In genomic region chr9:89363311-89363670, GRCh38 we compare ENCODE assay signal across 16 cellular contexts. TPM values are rescaled to one million over a fixed set of nuclear protein-coding genes. Genes with fewer than 3 reads are reported as not detected.
DNase-seq lines count a peak whose midpoint lies in the region; ATAC-seq and TF ChIP-seq lines count a peak whose summit lies in the region.
"Had no signal": no experiment of that assay in that cellular context is flagged by ENCODE, and none has a peak within 500 bp of the region (broad histone marks: within the 10 kb centered on the region; RNA-seq: fewer than 3 reads in every experiment).

No MANE protein-coding gene starts in this region.

- intact Hi-C loops in CD8-positive, alpha-beta T cell (cut with DNase I, micrococcal nuclease) = loop anchor here in 1 of 2 experiments (5.0 kb wide), 1 partner anchor 36 kb away; no protein-coding TSS in a partner anchor
- intact Hi-C loops in posterior vena cava (cut with DNase I) = no loop called here

- H3K27ac ChIP-seq in CD8-positive, alpha-beta T cell (ENCODE audit: low read depth, low read length) = no peak overlapping the region
- H3K27ac ChIP-seq: SJSA1 had no signal

- H3K9me3 ChIP-seq in CD8-positive, alpha-beta T cell (ENCODE audit: low read length) = no peaks in the 10 kb centered on the region
- H3K9me3 ChIP-seq: SJSA1 had no signal

- in situ Hi-C loops in GM18951 (cut with MboI; ENCODE audit: low sequenced_read_pairs, unreplicated experiment) = no loop called here

- H3K36me3 Mint-ChIP-seq in CD8-positive, alpha-beta T cell = peaks cover 43% of the 10 kb centered on the region
- H3K36me3 Mint-ChIP-seq in activated T-helper 17 cell treated with anti-CD3 and anti-CD28 coated beads, Interleukin-2, amount 50 U/mL, for 72 hours (ENCODE audit: low read depth) = peaks cover 41% of the 10 kb centered on the region

- H3K36me3 ChIP-seq in CD8-positive, alpha-beta T cell (ENCODE audit: insufficient read depth, low read length) = peaks cover 41% of the 10 kb centered on the region

- CTCF ChIA-PET in CD8-positive, alpha-beta T cell (lab: Charles Lee) = no interaction called here

- no peaks in the 10 kb centered on the region for H3K27me3 ChIP-seq in CD8-positive, alpha-beta T cell (ENCODE audit: insufficient read depth, low read length)
- H3K27me3 ChIP-seq: SJSA1 had no signal

- no peak overlapping the region for H3K4me3 ChIP-seq in CD8-positive, alpha-beta T cell (ENCODE audit: low read depth, low read length)
- H3K4me3 ChIP-seq: SJSA1 had no signal

- peak; percentile 19 for TF ChIP-seq POLR2A in GM18951 (IDR thresholded peaks at IDR 0.05; ENCODE audit: extremely low read depth, insufficient read depth, insufficient read length)

- peak overlapping the region; percentile 52 for H3K27ac Mint-ChIP-seq in CD8-positive, alpha-beta T cell
- H3K27ac Mint-ChIP-seq in activated T-helper 17 cell treated with anti-CD3 and anti-CD28 coated beads, Interleukin-2, amount 50 U/mL, for 72 hours = peak overlapping the region; percentile 61
- H3K27ac Mint-ChIP-seq: B cell had no signal

- DNase-seq in CD8-positive, alpha-beta T cell = no peak
- DNase-seq in posterior vena cava (ENCODE audit: low spot score) (peak; percentile 70), NOMO-1 treated with DMSO at 0.1 percent for 48 hours (lab: John Stamatoyannopoulos, UW; ENCODE audit: unreplicated experiment) (no peak), NCI-H1436 treated with DMSO at 0.1 percent for 48 hours (lab: John Stamatoyannopoulos, UW) (no peak)
- no peak for DNase-seq in stimulated activated naive CD4-positive, alpha-beta T cell (lab: John Stamatoyannopoulos, UW)
- DNase-seq: Calu3; CD4-positive, CD25-positive, alpha-beta regulatory T cell; NCI-H1105 treated with DMSO at 0.1 percent for 48 hours; NCI-H187; NCI-H446; PC-3 had no signal

- no peak overlapping the region for H3K4me3 Mint-ChIP-seq in CD8-positive, alpha-beta T cell
- H3K4me3 Mint-ChIP-seq in activated T-helper 17 cell treated with anti-CD3 and anti-CD28 coated beads, Interleukin-2, amount 50 U/mL, for 72 hours = no peak overlapping the region
- H3K4me3 Mint-ChIP-seq: B cell had no signal

- no peaks in the 10 kb centered on the region for H3K27me3 Mint-ChIP-seq in CD8-positive, alpha-beta T cell (ENCODE audit: low read depth)
- H3K27me3 Mint-ChIP-seq in activated T-helper 17 cell treated with anti-CD3 and anti-CD28 coated beads, Interleukin-2, amount 50 U/mL, for 72 hours = no peaks in the 10 kb centered on the region
- H3K27me3 Mint-ChIP-seq: B cell; CD4-positive, CD25-positive, alpha-beta regulatory T cell had no signal

- POLR2A ChIA-PET in CD8-positive, alpha-beta T cell (lab: Charles Lee) = no interaction called here

- no peak for ATAC-seq in CD8-positive, alpha-beta T cell
- ATAC-seq in activated T-helper 17 cell treated with anti-CD3 and anti-CD28 coated beads, Interleukin-2, amount 50 U/mL, for 72 hours (replicated peaks) = no peak
- no peak for ATAC-seq in GM18519 (IDR thresholded peaks at IDR 0.05; ENCODE audit: low FRiP score, unreplicated experiment)
- ATAC-seq: PC-3 had no signal

- H3K4me1 ChIP-seq in CD8-positive, alpha-beta T cell (ENCODE audit: insufficient read depth, low read length) = no peaks in the 10 kb centered on the region

- no peaks in the 10 kb centered on the region for H3K9me3 Mint-ChIP-seq in CD8-positive, alpha-beta T cell
- no peaks in the 10 kb centered on the region for H3K9me3 Mint-ChIP-seq in activated T-helper 17 cell treated with anti-CD3 and anti-CD28 coated beads, Interleukin-2, amount 50 U/mL, for 72 hours
- H3K9me3 Mint-ChIP-seq: CD4-positive, CD25-positive, alpha-beta regulatory T cell had no signal

- H3K4me1 Mint-ChIP-seq in CD8-positive, alpha-beta T cell (ENCODE audit: low read depth) = no peaks in the 10 kb centered on the region
- no peaks in the 10 kb centered on the region for H3K4me1 Mint-ChIP-seq in activated T-helper 17 cell treated with anti-CD3 and anti-CD28 coated beads, Interleukin-2, amount 50 U/mL, for 72 hours
- H3K4me1 Mint-ChIP-seq: B cell had no signal

- no peak for TF ChIP-seq CTCF in CD8-positive, alpha-beta T cell (IDR thresholded peaks at IDR 0.05)

RNA-seq across cellular contexts. Expression of gene SECISBP2, which starts 45.0 kb away (rescaled TPM):
- total RNA-seq in CD8-positive, alpha-beta T cell = 10 to 100 TPM; 90.2 to 92.1 TPM
- total RNA-seq in activated T-helper 17 cell treated with anti-CD3 and anti-CD28 coated beads, Interleukin-2, amount 50 U/mL, for 72 hours = 10 to 100 TPM; 33.1 to 40.1 TPM
- 10 to 100 TPM; 35.2 to 36.3 TPM for total RNA-seq in posterior vena cava

RNA-seq across cellular contexts. Expression of gene CKS2, which starts 52.3 kb away (rescaled TPM):
- 1 to 10 TPM; 8.4 to 9.3 TPM for total RNA-seq in CD8-positive, alpha-beta T cell
- 100 to 1,000 TPM; 179 to 230 TPM for total RNA-seq in activated T-helper 17 cell treated with anti-CD3 and anti-CD28 coated beads, Interleukin-2, amount 50 U/mL, for 72 hours
- total RNA-seq in posterior vena cava = 1 to 10 TPM; 4.1 to 4.3 TPM

Comparison
In these comparisons a context has a peak if more than half of its experiments do, and no peak if none do; other contexts are left out.
1. RNA of gene CKS2, which starts 52.3 kb away (total RNA-seq): 179 to 230 TPM in activated T-helper 17 cell treated with anti-CD3 and anti-CD28 coated beads, Interleukin-2, amount 50 U/mL, for 72 hours; 8.4 to 9.3 TPM in CD8-positive, alpha-beta T cell and 4.1 to 4.3 TPM in posterior vena cava; every median in the first group is over 10 times any median in the second.